In genomic region chr9:14031015-14031414, GRCh38 we compare ENCODE assay signal across 9 cellular contexts.
DNase-seq lines count a peak whose midpoint lies in the region; ATAC-seq and TF ChIP-seq lines count a peak whose summit lies in the region.
"Had no signal": no experiment of that assay in that cellular context is flagged by ENCODE, and none has a peak within 500 bp of the region (broad histone marks: within the 10 kb centered on the region; RNA-seq: fewer than 3 reads in every experiment).

No MANE protein-coding gene starts in this region.

- intact Hi-C loops in MCF 10A (cut with micrococcal nuclease), result no loop called here
- intact Hi-C loops in breast epithelium (cut with DNase I; ENCODE audit: low total_unique reads), result no loop called here
- intact Hi-C loops in CD8-positive, alpha-beta T cell (cut with DNase I, micrococcal nuclease), result no loop called here

- TF ChIP-seq RAD21 in SK-N-SH (IDR thresholded peaks at IDR 0.05; ENCODE audit: low read length), result no peak

- H3K27ac ChIP-seq in breast epithelium, result no peak overlapping the region
- peak overlapping the region; percentile 91 for H3K27ac ChIP-seq in foreskin keratinocyte
- H3K27ac ChIP-seq in SK-N-SH (ENCODE audit: low read depth in 2 of 2, low read length in 1 of 2), result no peak overlapping the region; a peak in 1 of 4 replicates
- no peak overlapping the region for H3K27ac ChIP-seq in CD8-positive, alpha-beta T cell (ENCODE audit: low read depth, low read length)

- H3K9ac ChIP-seq in SK-N-SH, result no peak overlapping the region

- WGBS in SK-N-SH (ENCODE audit: low lambda C conversion rate), result 92% methylated on average over 8 of the region's 8 CpGs

- H3K27me3 ChIP-seq in breast epithelium, result no peaks in the 10 kb centered on the region
- H3K27me3 ChIP-seq in foreskin keratinocyte, result no peaks in the 10 kb centered on the region
- H3K27me3 ChIP-seq in SK-N-SH (ENCODE audit: insufficient read depth), result no peaks in the 10 kb centered on the region
- H3K27me3 ChIP-seq in CD8-positive, alpha-beta T cell (ENCODE audit: insufficient read depth, low read length), result no peaks in the 10 kb centered on the region

- no peaks in the 10 kb centered on the region for H3K9me2 ChIP-seq in SK-N-SH

- DNase-seq in MCF 10A (ENCODE audit: unreplicated experiment) (no peak), breast epithelium (ENCODE audit: low spot score in 2 of 2) (no peak), foreskin keratinocyte (peak; percentile 38 to 66), neural crest cell (ENCODE audit: low read depth, low spot score) (no peak), SK-N-SH (no peak), NCI-H82 (lab: John Stamatoyannopoulos, UW) (no peak)
- no peak for DNase-seq in CD8-positive, alpha-beta T cell
- DNase-seq: anterior cingulate cortex had no signal

- H3K9me3 ChIP-seq in breast epithelium (no peaks in the 10 kb centered on the region), SK-N-SH (no peaks in the 10 kb centered on the region)
- H3K9me3 ChIP-seq in CD8-positive, alpha-beta T cell (ENCODE audit: low read length), result no peaks in the 10 kb centered on the region

- H3K4me1 ChIP-seq in breast epithelium (no peaks in the 10 kb centered on the region), foreskin keratinocyte (peaks cover 14% of the 10 kb centered on the region), SK-N-SH (ENCODE audit: control insufficient read depth in 1 of 2, insufficient read depth in 2 of 2, low read depth in 1 of 2, low read length in 1 of 2) (peaks cover 0 to 4% of the 10 kb centered on the region in 2 experiments; a peak in 2 of 4 replicates)
- H3K4me1 ChIP-seq in CD8-positive, alpha-beta T cell (ENCODE audit: insufficient read depth, low read length), result no peaks in the 10 kb centered on the region

- POLR2A ChIA-PET in MCF 10A (lab: Yijun Ruan, JAX), result no interaction called here
- POLR2A ChIA-PET in SK-N-SH (lab: Yijun Ruan, JAX), result no interaction called here
- POLR2A ChIA-PET in CD8-positive, alpha-beta T cell (lab: Charles Lee), result no interaction called here

- H3K27ac Mint-ChIP-seq in MCF 10A (ENCODE audit: low read depth, unreplicated experiment) (peak overlapping the region; percentile 80), neural crest cell (ENCODE audit: unreplicated experiment) (no peak overlapping the region)
- H3K27ac Mint-ChIP-seq in CD8-positive, alpha-beta T cell, result no peak overlapping the region

- H3K4me3 Mint-ChIP-seq in MCF 10A (ENCODE audit: unreplicated experiment) (no peak overlapping the region), neural crest cell (no peak overlapping the region)
- H3K4me3 Mint-ChIP-seq in CD8-positive, alpha-beta T cell, result no peak overlapping the region

- H3K27me3 Mint-ChIP-seq in MCF 10A (ENCODE audit: insufficient read depth, unreplicated experiment), result no peaks in the 10 kb centered on the region
- H3K27me3 Mint-ChIP-seq in neural crest cell (ENCODE audit: low read depth), result peaks cover 3% of the 10 kb centered on the region
- H3K27me3 Mint-ChIP-seq in CD8-positive, alpha-beta T cell (ENCODE audit: low read depth), result no peaks in the 10 kb centered on the region

- H3K36me3 ChIP-seq in breast epithelium, result no peaks in the 10 kb centered on the region
- no peaks in the 10 kb centered on the region for H3K36me3 ChIP-seq in SK-N-SH (replicated peaks in 1 of 2; ENCODE audit: control insufficient read depth in 1 of 2, insufficient read depth in 2 of 2, low read length in 1 of 2)
- H3K36me3 ChIP-seq in CD8-positive, alpha-beta T cell (ENCODE audit: insufficient read depth, low read length), result no peaks in the 10 kb centered on the region

- no peaks in the 10 kb centered on the region for H3K79me2 ChIP-seq in SK-N-SH (ENCODE audit: insufficient read depth)

- H3K4me3 ChIP-seq in breast epithelium (no peak overlapping the region), SK-N-SH (ENCODE audit: low read depth in 2 of 2, low read length in 1 of 2) (no peak overlapping the region)
- no peak overlapping the region for H3K4me3 ChIP-seq in CD8-positive, alpha-beta T cell (ENCODE audit: low read depth, low read length)

- H3K4me1 Mint-ChIP-seq in MCF 10A (ENCODE audit: insufficient read depth, unreplicated experiment) (peaks cover 15% of the 10 kb centered on the region), neural crest cell (peaks cover 18% of the 10 kb centered on the region)
- no peaks in the 10 kb centered on the region for H3K4me1 Mint-ChIP-seq in CD8-positive, alpha-beta T cell (ENCODE audit: low read depth)

- TF ChIP-seq CTCF in MCF 10A (IDR thresholded peaks at IDR 0.05; ENCODE audit: unreplicated experiment), result no peak
- TF ChIP-seq CTCF in breast epithelium (IDR thresholded peaks at IDR 0.05), result no peak
- TF ChIP-seq CTCF in foreskin keratinocyte (conservative IDR thresholded peaks at IDR 0.05), result peak; percentile 48
- peak; percentile 23 for TF ChIP-seq CTCF in neural crest cell (conservative IDR thresholded peaks at IDR 0.05)
- TF ChIP-seq CTCF in SK-N-SH (IDR thresholded peaks at IDR 0.05), result no peak
- TF ChIP-seq CTCF in CD8-positive, alpha-beta T cell (IDR thresholded peaks at IDR 0.05), result no peak

- no peak for TF ChIP-seq EP300 in SK-N-SH (IDR thresholded peaks at IDR 0.05; ENCODE audit: borderline replicate concordance in 1 of 2, low read depth in 1 of 2, low read length in 1 of 2)

- peak; percentile 39 for ATAC-seq in foreskin keratinocyte
- ATAC-seq in CD8-positive, alpha-beta T cell, result no peak
- no peak for ATAC-seq in GM21717 (IDR thresholded peaks at IDR 0.05; ENCODE audit: unreplicated experiment)

- H3K4me2 ChIP-seq in SK-N-SH, result no peak overlapping the region

- no peak overlapping the region for H2AFZ ChIP-seq in SK-N-SH (ENCODE audit: low read depth)

- no peaks in the 10 kb centered on the region for H3F3A ChIP-seq in SK-N-SH (replicated peaks; ENCODE audit: insufficient read depth)

- CTCF ChIA-PET in MCF 10A (lab: Yijun Ruan, JAX) (no interaction called here), SK-N-SH (lab: Yijun Ruan, JAX) (no interaction called here)
- CTCF ChIA-PET in CD8-positive, alpha-beta T cell (lab: Charles Lee), result no interaction called here

- no peak for TF ChIP-seq POLR2A in breast epithelium (IDR thresholded peaks at IDR 0.05)

- BruUV-seq in MCF 10A (replicated peaks; lab: Mats Ljungman, UMichigan), result no TSS peak

- H3K36me3 Mint-ChIP-seq in MCF 10A (ENCODE audit: insufficient read depth, unreplicated experiment) (no peaks in the 10 kb centered on the region), neural crest cell (ENCODE audit: low read depth) (no peaks in the 10 kb centered on the region)
- no peaks in the 10 kb centered on the region for H3K36me3 Mint-ChIP-seq in CD8-positive, alpha-beta T cell

- H4K20me1 ChIP-seq in SK-N-SH (ENCODE audit: insufficient read depth), result no peaks in the 10 kb centered on the region

- H3K9me3 Mint-ChIP-seq in MCF 10A (ENCODE audit: unreplicated experiment) (no peaks in the 10 kb centered on the region), neural crest cell (no peaks in the 10 kb centered on the region)
- H3K9me3 Mint-ChIP-seq in CD8-positive, alpha-beta T cell, result peaks cover 3% of the 10 kb centered on the region

TF ChIP-seq in SK-N-SH, 30 proteins besides CTCF, POLR2A, EP300 and RAD21:
- TF ChIP-seq, protein P1, sequence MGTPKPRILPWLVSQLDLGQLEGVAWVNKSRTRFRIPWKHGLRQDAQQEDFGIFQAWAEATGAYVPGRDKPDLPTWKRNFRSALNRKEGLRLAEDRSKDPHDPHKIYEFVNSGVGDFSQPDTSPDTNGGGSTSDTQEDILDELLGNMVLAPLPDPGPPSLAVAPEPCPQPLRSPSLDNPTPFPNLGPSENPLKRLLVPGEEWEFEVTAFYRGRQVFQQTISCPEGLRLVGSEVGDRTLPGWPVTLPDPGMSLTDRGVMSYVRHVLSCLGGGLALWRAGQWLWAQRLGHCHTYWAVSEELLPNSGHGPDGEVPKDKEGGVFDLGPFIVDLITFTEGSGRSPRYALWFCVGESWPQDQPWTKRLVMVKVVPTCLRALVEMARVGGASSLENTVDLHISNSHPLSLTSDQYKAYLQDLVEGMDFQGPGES (IDR thresholded peaks at IDR 0.05; ENCODE audit: low read depth, low read length), result no peak
- no peak for TF ChIP-seq FOXM1 (IDR thresholded peaks at IDR 0.05; ENCODE audit: low read depth)
TF ChIP-seq in SK-N-SH: peak in this region for 0.

Comparison
In these comparisons a context has a peak if more than half of its experiments do, and no peak if none do; other contexts are left out.
1. DNase-seq: peak in foreskin keratinocyte (2 of 2); none in MCF 10A (single experiment), breast epithelium (0 of 2), neural crest cell (single experiment), SK-N-SH (single experiment), NCI-H82 (single experiment) and CD8-positive, alpha-beta T cell (0 of 7).
2. CTCF ChIP-seq: peak in foreskin keratinocyte (single experiment) and neural crest cell (single experiment); none in MCF 10A (single experiment), breast epithelium (0 of 3), SK-N-SH (single experiment) and CD8-positive, alpha-beta T cell (single experiment).